15 cellular contexts compared by ENCODE assay signal in genomic region chr16:22342082-22342481, GRCh38. TPM values are rescaled to one million over a fixed set of nuclear protein-coding genes. Genes with fewer than 3 reads are reported as not detected.
DNase-seq lines count a peak whose midpoint lies in the region; ATAC-seq lines count a peak whose summit lies in the region.
"Had no signal": no experiment of that assay in that cellular context is flagged by ENCODE, and none has a peak within 500 bp of the region (broad histone marks: within the 10 kb centered on the region; RNA-seq: fewer than 3 reads in every experiment).

No MANE protein-coding gene starts in this region.

- H4K91ac ChIP-seq in neuronal stem cell (ENCODE audit: low read depth, low read length, poor library complexity), result no peak overlapping the region

- no peaks in the 10 kb centered on the region for H3K27me3 Mint-ChIP-seq in activated CD4-positive, alpha-beta T cell treated with anti-CD3 and anti-CD28 coated beads for 36 hours
- no peaks in the 10 kb centered on the region for H3K27me3 Mint-ChIP-seq in activated naive CD4-positive, alpha-beta T cell treated with anti-CD3 and anti-CD28 coated beads, Interleukin-2, amount 50 U/mL, for 24 hours
- no peaks in the 10 kb centered on the region for H3K27me3 Mint-ChIP-seq in activated naive CD4-positive, alpha-beta T cell treated with anti-CD3 and anti-CD28 coated beads for 36 hours (ENCODE audit: low read depth)
- H3K27me3 Mint-ChIP-seq in activated T-helper 2 cell treated with anti-CD3 and anti-CD28 coated beads, Interferon-gamma antibody, Interleukin-2, Interleukin-4, amounts not matched to agents 10 μg/mL and 5 μg/mL and 100 μg/mL, durations not matched to agents 14 hours and 24 hours and 36 hours (ENCODE audit: low read depth), result no peaks in the 10 kb centered on the region
- H3K27me3 Mint-ChIP-seq in naive thymus-derived CD8-positive, alpha-beta T cell, result no peaks in the 10 kb centered on the region

- no peak overlapping the region for H3K23ac ChIP-seq in neuronal stem cell (ENCODE audit: low read depth, low read length, poor library complexity)

- no peak overlapping the region for H4K8ac ChIP-seq in neuronal stem cell (ENCODE audit: low read depth, low read length)

- no peak overlapping the region for H2BK5ac ChIP-seq in neuronal stem cell (ENCODE audit: low read length)

- POLR2A ChIA-PET in activated CD4-positive, alpha-beta T cell treated with anti-CD3 and anti-CD28 coated beads for 36 hours (lab: Charles Lee), result no interaction called here
- POLR2A ChIA-PET in naive thymus-derived CD8-positive, alpha-beta T cell (lab: Charles Lee), result interaction anchor here (0.8 to 1.2 kb wide), 2 partner anchors 12 to 16 kb away, joined by 3 read pairs; no protein-coding TSS in a partner anchor

- intact Hi-C loops in activated CD4-positive, alpha-beta T cell treated with anti-CD3 and anti-CD28 coated beads for 36 hours (cut with DNase I, micrococcal nuclease), result no loop called here
- intact Hi-C loops in activated naive CD4-positive, alpha-beta T cell treated with anti-CD3 and anti-CD28 coated beads for 36 hours (cut with micrococcal nuclease), result no loop called here
- intact Hi-C loops in activated T-helper 2 cell treated with anti-CD3 and anti-CD28 coated beads, Interferon-gamma antibody, Interleukin-2, Interleukin-4, amounts not matched to agents 10 μg/mL and 5 μg/mL and 100 μg/mL, durations not matched to agents 14 hours and 24 hours and 36 hours (cut with micrococcal nuclease), result no loop called here

- peaks cover 36% of the 10 kb centered on the region for H3K4me1 Mint-ChIP-seq in activated CD4-positive, alpha-beta T cell treated with anti-CD3 and anti-CD28 coated beads for 36 hours
- peaks cover 59% of the 10 kb centered on the region for H3K4me1 Mint-ChIP-seq in activated naive CD4-positive, alpha-beta T cell treated with anti-CD3 and anti-CD28 coated beads, Interleukin-2, amount 50 U/mL, for 24 hours
- peaks cover 38% of the 10 kb centered on the region for H3K4me1 Mint-ChIP-seq in activated naive CD4-positive, alpha-beta T cell treated with anti-CD3 and anti-CD28 coated beads for 36 hours (ENCODE audit: low read depth)
- H3K4me1 Mint-ChIP-seq in activated T-helper 2 cell treated with anti-CD3 and anti-CD28 coated beads, Interferon-gamma antibody, Interleukin-2, Interleukin-4, amounts not matched to agents 10 μg/mL and 5 μg/mL and 100 μg/mL, durations not matched to agents 14 hours and 24 hours and 36 hours (ENCODE audit: low read depth), result peaks cover 14% of the 10 kb centered on the region
- H3K4me1 Mint-ChIP-seq in naive thymus-derived CD8-positive, alpha-beta T cell, result peaks cover 6 to 29% (median 20%) of the 10 kb centered on the region in 4 donors

- no peak overlapping the region for H3K4me3 ChIP-seq in neuronal stem cell (ENCODE audit: low read length in 2 of 2)
- H3K4me3 ChIP-seq: GM23248 had no signal

- H2BK12ac ChIP-seq in neuronal stem cell (ENCODE audit: low read length), result no peak overlapping the region

- peak overlapping the region; percentile 27 for H3K27ac Mint-ChIP-seq in activated CD4-positive, alpha-beta T cell treated with anti-CD3 and anti-CD28 coated beads for 36 hours
- H3K27ac Mint-ChIP-seq in activated naive CD4-positive, alpha-beta T cell treated with anti-CD3 and anti-CD28 coated beads, Interleukin-2, amount 50 U/mL, for 24 hours, result peak overlapping the region; percentile 55
- no peak overlapping the region for H3K27ac Mint-ChIP-seq in activated naive CD4-positive, alpha-beta T cell treated with anti-CD3 and anti-CD28 coated beads for 36 hours
- H3K27ac Mint-ChIP-seq in activated T-helper 2 cell treated with anti-CD3 and anti-CD28 coated beads, Interferon-gamma antibody, Interleukin-2, Interleukin-4, amounts not matched to agents 10 μg/mL and 5 μg/mL and 100 μg/mL, durations not matched to agents 14 hours and 24 hours and 36 hours, result peak overlapping the region; percentile 61
- H3K27ac Mint-ChIP-seq in naive thymus-derived CD8-positive, alpha-beta T cell, result peak overlapping the region in 6 of 10 donors; percentile 32 to 86 (median 74)
- H3K27ac Mint-ChIP-seq: CD14-positive monocyte had no signal

- no CpG with 5 or more reads among the region's 2 CpGs for WGBS in neuronal stem cell (ENCODE audit: extremely low coverage in 2 of 2, insufficient read length in 2 of 2, insufficient replicate concordance in 1 of 2), 2 donors

- CTCF ChIA-PET in activated CD4-positive, alpha-beta T cell treated with anti-CD3 and anti-CD28 coated beads for 36 hours (lab: Charles Lee), result interaction anchor here (0.6 to 1.4 kb wide), 2 partner anchors 21 to 147 kb away, joined by 3 read pairs; no protein-coding TSS in a partner anchor
- CTCF ChIA-PET in activated naive CD4-positive, alpha-beta T cell treated with anti-CD3 and anti-CD28 coated beads for 36 hours (lab: Charles Lee), result no interaction called here

- no peak for DNase-seq in activated CD4-positive, alpha-beta T cell treated with anti-CD3 and anti-CD28 coated beads for 36 hours
- no peak for DNase-seq in activated CD4-positive, alpha-beta T cell treated with anti-CD3 and anti-CD28 coated beads for 1 hour
- no peak for DNase-seq in activated naive CD4-positive, alpha-beta T cell treated with anti-CD3 and anti-CD28 coated beads for 36 hours
- no peak for DNase-seq in activated T-helper 2 cell treated with anti-CD3 and anti-CD28 coated beads, Interferon-gamma antibody, Interleukin-2, Interleukin-4, amounts not matched to agents 10 μg/mL and 5 μg/mL and 100 μg/mL, durations not matched to agents 14 hours and 24 hours and 36 hours (ENCODE audit: low spot score)
- DNase-seq in naive thymus-derived CD8-positive, alpha-beta T cell, result peak in 2 of 10 donors; percentile 10 to 23
- no peak for DNase-seq in nucleus accumbens (lab: John Stamatoyannopoulos, UW)
- DNase-seq in neuronal stem cell (ENCODE audit: low spot score), result no peak
- DNase-seq: Calu3, DMS 273 treated with DMSO at 0.1 percent for 48 hours, GM23248 had no signal

- H3K14ac ChIP-seq in neuronal stem cell (ENCODE audit: low read length), result no peak overlapping the region

- H3K36me3 Mint-ChIP-seq in activated CD4-positive, alpha-beta T cell treated with anti-CD3 and anti-CD28 coated beads for 36 hours (ENCODE audit: low read depth), result peaks cover 58% of the 10 kb centered on the region
- peaks cover 37% of the 10 kb centered on the region for H3K36me3 Mint-ChIP-seq in activated naive CD4-positive, alpha-beta T cell treated with anti-CD3 and anti-CD28 coated beads, Interleukin-2, amount 50 U/mL, for 24 hours
- H3K36me3 Mint-ChIP-seq in activated naive CD4-positive, alpha-beta T cell treated with anti-CD3 and anti-CD28 coated beads for 36 hours (ENCODE audit: low read depth), result peaks cover 65% of the 10 kb centered on the region
- peaks cover 77% of the 10 kb centered on the region for H3K36me3 Mint-ChIP-seq in activated T-helper 2 cell treated with anti-CD3 and anti-CD28 coated beads, Interferon-gamma antibody, Interleukin-2, Interleukin-4, amounts not matched to agents 10 μg/mL and 5 μg/mL and 100 μg/mL, durations not matched to agents 14 hours and 24 hours and 36 hours (ENCODE audit: low read depth)
- peaks cover 16 to 67% (median 59%) of the 10 kb centered on the region in 3 donors for H3K36me3 Mint-ChIP-seq in naive thymus-derived CD8-positive, alpha-beta T cell

- peaks cover 1 to 12% of the 10 kb centered on the region in 2 donors for H3K9me3 ChIP-seq in neuronal stem cell (replicated peaks in 1 of 2; ENCODE audit: control insufficient read depth in 2 of 2, insufficient read depth in 1 of 2, low read depth in 1 of 2, low read length in 2 of 2)

- H3K4me1 ChIP-seq in neuronal stem cell (ENCODE audit: control insufficient read depth in 2 of 2, insufficient read depth in 1 of 2, low read depth in 1 of 2, low read length in 2 of 2), result no peaks in the 10 kb centered on the region

- H3K27ac ChIP-seq in neuronal stem cell (replicated peaks; ENCODE audit: low read length), result no peak overlapping the region
- H3K27ac ChIP-seq: 22Rv1, GM23248 had no signal

- no peak overlapping the region for H3K4ac ChIP-seq in neuronal stem cell (ENCODE audit: low read length)

- H3K79me1 ChIP-seq in neuronal stem cell (ENCODE audit: low read depth, low read length), result no peaks in the 10 kb centered on the region

- H3K18ac ChIP-seq in neuronal stem cell (ENCODE audit: low read length), result no peak overlapping the region

- no peak overlapping the region for H2AK5ac ChIP-seq in neuronal stem cell (ENCODE audit: low read depth, low read length)

- peaks cover 13% of the 10 kb centered on the region for H3K9me3 Mint-ChIP-seq in activated CD4-positive, alpha-beta T cell treated with anti-CD3 and anti-CD28 coated beads for 36 hours (ENCODE audit: low read depth)
- peaks cover 15% of the 10 kb centered on the region for H3K9me3 Mint-ChIP-seq in activated naive CD4-positive, alpha-beta T cell treated with anti-CD3 and anti-CD28 coated beads, Interleukin-2, amount 50 U/mL, for 24 hours
- peaks cover 29% of the 10 kb centered on the region for H3K9me3 Mint-ChIP-seq in activated naive CD4-positive, alpha-beta T cell treated with anti-CD3 and anti-CD28 coated beads for 36 hours
- peaks cover 22% of the 10 kb centered on the region for H3K9me3 Mint-ChIP-seq in activated T-helper 2 cell treated with anti-CD3 and anti-CD28 coated beads, Interferon-gamma antibody, Interleukin-2, Interleukin-4, amounts not matched to agents 10 μg/mL and 5 μg/mL and 100 μg/mL, durations not matched to agents 14 hours and 24 hours and 36 hours
- H3K9me3 Mint-ChIP-seq in naive thymus-derived CD8-positive, alpha-beta T cell, result peaks cover 9 to 47% (median 27%) of the 10 kb centered on the region in 9 donors

- no peak overlapping the region for H2BK120ac ChIP-seq in neuronal stem cell (ENCODE audit: low read depth, low read length)

- no peak overlapping the region for H3K4me2 ChIP-seq in neuronal stem cell (ENCODE audit: insufficient read depth, low read length, poor library complexity, severe bottlenecking)

- no peaks in the 10 kb centered on the region for H3K27me3 ChIP-seq in neuronal stem cell (ENCODE audit: control insufficient read depth in 3 of 3, insufficient read depth in 3 of 3, low read depth in 1 of 3, low read length in 3 of 3)

- no peak overlapping the region for H2AFZ ChIP-seq in neuronal stem cell (ENCODE audit: low read length)
- H2AFZ ChIP-seq: GM23248 had no signal

- no peak overlapping the region for H3K4me3 Mint-ChIP-seq in activated CD4-positive, alpha-beta T cell treated with anti-CD3 and anti-CD28 coated beads for 36 hours
- no peak overlapping the region for H3K4me3 Mint-ChIP-seq in activated naive CD4-positive, alpha-beta T cell treated with anti-CD3 and anti-CD28 coated beads, Interleukin-2, amount 50 U/mL, for 24 hours
- no peak overlapping the region for H3K4me3 Mint-ChIP-seq in activated naive CD4-positive, alpha-beta T cell treated with anti-CD3 and anti-CD28 coated beads for 36 hours
- H3K4me3 Mint-ChIP-seq in activated T-helper 2 cell treated with anti-CD3 and anti-CD28 coated beads, Interferon-gamma antibody, Interleukin-2, Interleukin-4, amounts not matched to agents 10 μg/mL and 5 μg/mL and 100 μg/mL, durations not matched to agents 14 hours and 24 hours and 36 hours (ENCODE audit: low read depth), result no peak overlapping the region
- H3K4me3 Mint-ChIP-seq in naive thymus-derived CD8-positive, alpha-beta T cell, result no peak overlapping the region
- H3K4me3 Mint-ChIP-seq: CD14-positive monocyte had no signal

- no peak overlapping the region for H3K9ac ChIP-seq in neuronal stem cell (ENCODE audit: low read depth, low read length, poor library complexity)
- H3K9ac ChIP-seq: GM23248 had no signal

- ATAC-seq in activated CD4-positive, alpha-beta T cell treated with anti-CD3 and anti-CD28 coated beads for 36 hours, result no peak
- peak in 1 of 2 donors; percentile 16 for ATAC-seq in naive thymus-derived CD8-positive, alpha-beta T cell
- ATAC-seq: HCT116, HepG2 had no signal

- no peak overlapping the region for H2BK15ac ChIP-seq in neuronal stem cell (ENCODE audit: low read length)

- H3K36me3 ChIP-seq in neuronal stem cell (replicated peaks in 1 of 2; ENCODE audit: control insufficient read depth in 2 of 2, insufficient read depth in 2 of 2, low read length in 2 of 2), result peaks cover 7 to 23% of the 10 kb centered on the region in 2 donors

RNA-seq across cellular contexts. Expression of gene CDR2, which starts 32.3 kb away (rescaled TPM):
- total RNA-seq in activated CD4-positive, alpha-beta T cell treated with anti-CD3 and anti-CD28 coated beads for 36 hours, result 10 to 100 TPM; 29.5 to 33.7 TPM
- total RNA-seq in activated naive CD4-positive, alpha-beta T cell treated with anti-CD3 and anti-CD28 coated beads for 36 hours, result 10 to 100 TPM; 42.5 to 42.8 TPM
- 42.9 and 46.8 TPM in 2 replicates for total RNA-seq in activated T-helper 2 cell treated with anti-CD3 and anti-CD28 coated beads, Interferon-gamma antibody, Interleukin-2, Interleukin-4, amounts not matched to agents 10 μg/mL and 5 μg/mL and 100 μg/mL, durations not matched to agents 14 hours and 24 hours and 36 hours
- total RNA-seq in naive thymus-derived CD8-positive, alpha-beta T cell, result 10 to 100 TPM; 68.7 to 78.3 TPM
- polyA plus RNA-seq in naive thymus-derived CD8-positive, alpha-beta T cell, result 10 to 100 TPM; 46.8 to 91.0 (median 66.9) TPM
- polyA plus RNA-seq in neuronal stem cell (2013, experiment 1 of 2), result 17.4 TPM
- 17.2 TPM for polyA plus RNA-seq in neuronal stem cell (2013, experiment 2 of 2)

RNA-seq across cellular contexts. Expression of gene POLR3E, which starts 44.9 kb away (rescaled TPM):
- total RNA-seq in activated CD4-positive, alpha-beta T cell treated with anti-CD3 and anti-CD28 coated beads for 36 hours, result 10 to 100 TPM; 70.9 to 87.4 TPM
- total RNA-seq in activated naive CD4-positive, alpha-beta T cell treated with anti-CD3 and anti-CD28 coated beads for 36 hours, result 10 to 100 TPM; 72.9 to 74.7 TPM
- total RNA-seq in activated T-helper 2 cell treated with anti-CD3 and anti-CD28 coated beads, Interferon-gamma antibody, Interleukin-2, Interleukin-4, amounts not matched to agents 10 μg/mL and 5 μg/mL and 100 μg/mL, durations not matched to agents 14 hours and 24 hours and 36 hours, result 100 and 106 TPM in 2 replicates
- 100 to 1,000 TPM; 107 to 110 TPM for total RNA-seq in naive thymus-derived CD8-positive, alpha-beta T cell
- 10 to 100 TPM; 11.1 to 13.9 (median 11.5) TPM for polyA plus RNA-seq in naive thymus-derived CD8-positive, alpha-beta T cell
- 36.5 TPM for polyA plus RNA-seq in neuronal stem cell (2013, experiment 1 of 2)
- 36.0 TPM for polyA plus RNA-seq in neuronal stem cell (2013, experiment 2 of 2)
